In genomic region chr5:138542956-138543729, GRCh38 we compare ENCODE assay signal across 8 cellular contexts. TPM values are rescaled to one million over a fixed set of nuclear protein-coding genes. Genes with fewer than 3 reads are reported as not detected.
DNase-seq lines count a peak whose midpoint lies in the region; ATAC-seq, FAIRE-seq and TF ChIP-seq lines count a peak whose summit lies in the region.

Gene ETF1, minus strand, starts transcription at chr5:138543236. Its CDS starts 318 bp downstream, at chr5:138542918.

- H3K36me3 ChIP-seq in cardiac muscle cell: no peaks in the 10 kb centered on the region
- H3K36me3 ChIP-seq in trophoblast cell (ENCODE audit: control insufficient read depth in 1 of 2, insufficient read depth in 2 of 2, low read length in 2 of 2): peaks cover 0 to 4% of the 10 kb centered on the region in 2 experiments
- H3K36me3 ChIP-seq in transverse colon: no peaks in the 10 kb centered on the region

- peak within 1 kb of the TSS; percentile 77 for H2AFZ ChIP-seq in trophoblast cell (ENCODE audit: insufficient read depth, low read length, poor library complexity)

- H3K4me3 Mint-ChIP-seq in T-cell: peak within 1 kb of the TSS; percentile 94 to 100 (median 100)

- peak; percentile 88 for DNase-seq in GM12891 (ENCODE audit: insufficient read length, low spot score)
- DNase-seq in NCI-H1436 treated with DMSO at 0.1 percent for 48 hours (lab: John Stamatoyannopoulos, UW): peak; percentile 94
- DNase-seq in T-cell: peak; percentile 96 to 100 (median 100)
- peak; percentile 100 for DNase-seq in cardiac muscle cell (ENCODE audit: low read depth in 1 of 2, low spot score in 1 of 2)
- DNase-seq in trophoblast cell: peak; percentile 100
- DNase-seq in transverse colon: peak; percentile 100

- TF ChIP-seq POLR2A in GM12891 (IDR thresholded peaks at IDR 0.05; ENCODE audit: low read depth, low read length): no peak
- TF ChIP-seq POLR2A in transverse colon (IDR thresholded peaks at IDR 0.05): peak; percentile 99

- in situ Hi-C loops in transverse colon (cut with MboI; ENCODE audit: low pct_ligation_motif_present in 1 of 4, low pct_unique_long_range_greater_than_20kb in 1 of 4, low sequenced_read_pairs in 3 of 4): loop anchor here in 1 of 4 donors (25.0 kb wide), 1 partner anchor 356 kb away; the partner anchor contains the start of genes BRD8 and KIF20A

- peak; percentile 99 for FAIRE-seq in GM12891 (lab: Jason Lieb, UNC)

- no peaks in the 10 kb centered on the region for H3K27me3 ChIP-seq in cardiac muscle cell
- no peaks in the 10 kb centered on the region for H3K27me3 ChIP-seq in trophoblast cell (ENCODE audit: insufficient read depth, low read length)
- no peaks in the 10 kb centered on the region for H3K27me3 ChIP-seq in transverse colon

- H3K4me1 Mint-ChIP-seq in T-cell: peaks cover 77 to 85% (median 78%) of the 10 kb centered on the region in 3 donors

- H3K36me3 Mint-ChIP-seq in T-cell: peaks cover 3% of the 10 kb centered on the region

- peak; percentile 91 for ATAC-seq in HG02840 (IDR thresholded peaks at IDR 0.05; ENCODE audit: low FRiP score, unreplicated experiment)
- peak; percentile 89 to 94 (median 90) for ATAC-seq in T-cell (replicated peaks in 1 of 4)

- peak within 1 kb of the TSS; percentile 85 for H4K12ac ChIP-seq in trophoblast cell (ENCODE audit: low read depth, low read length)

- H3K14ac ChIP-seq in trophoblast cell (ENCODE audit: low read length): peak within 1 kb of the TSS; percentile 97

- no peaks in the 10 kb centered on the region for H3K9me3 Mint-ChIP-seq in T-cell

- peak within 1 kb of the TSS; percentile 95 for H3K18ac ChIP-seq in trophoblast cell (ENCODE audit: low read length)

- H3K9me3 ChIP-seq in cardiac muscle cell (ENCODE audit: low read depth) (no peaks in the 10 kb centered on the region), trophoblast cell (ENCODE audit: insufficient read depth, low read depth, low read length) (no peaks in the 10 kb centered on the region), transverse colon (no peaks in the 10 kb centered on the region)

- 0 to 1% (median 0%) methylated on average over 63 to 70 of the region's 70 CpGs for WGBS in adipose tissue, 3 donors
- WGBS in trophoblast cell (ENCODE audit: extremely low coverage, insufficient coverage, insufficient read length): no CpG with 5 or more reads among the region's 70 CpGs
- 0 to 1% methylated on average over 18 to 27 of the region's 70 CpGs for whole genome bisulfite sequencing in transverse colon (ENCODE audit: low coverage in 1 of 2), 2 donors

- H3K27me3 Mint-ChIP-seq in T-cell: no peaks in the 10 kb centered on the region

- no peak within 1 kb of the TSS for H3K23ac ChIP-seq in trophoblast cell (ENCODE audit: low read length)

- peak within 1 kb of the TSS; percentile 98 for H3K27ac ChIP-seq in adipose tissue (ENCODE audit: low read depth, low read length)
- H3K27ac ChIP-seq in cardiac muscle cell: peak within 1 kb of the TSS; percentile 96
- peak within 1 kb of the TSS; percentile 90 for H3K27ac ChIP-seq in trophoblast cell (ENCODE audit: low read depth, low read length)
- H3K27ac ChIP-seq in transverse colon: peak within 1 kb of the TSS; percentile 96 to 99 (median 98)

- H4K8ac ChIP-seq in trophoblast cell (ENCODE audit: low read depth, low read length): peak within 1 kb of the TSS; percentile 95

- peak within 1 kb of the TSS; percentile 77 for H3K4me3 ChIP-seq in cardiac muscle cell
- peak within 1 kb of the TSS; percentile 98 for H3K4me3 ChIP-seq in trophoblast cell (ENCODE audit: low read depth, low read length)
- peak within 1 kb of the TSS; percentile 84 to 90 (median 87) for H3K4me3 ChIP-seq in transverse colon

- peaks cover 17% of the 10 kb centered on the region for H3K79me1 ChIP-seq in trophoblast cell (ENCODE audit: low read length)

- TF ChIP-seq EP300 in transverse colon (IDR thresholded peaks at IDR 0.05; ENCODE audit: low read depth): peak; percentile 57

- peak within 1 kb of the TSS; percentile 98 for H3K9ac ChIP-seq in trophoblast cell (ENCODE audit: low read length)

- peak within 1 kb of the TSS; percentile 96 for H2AK5ac ChIP-seq in trophoblast cell (ENCODE audit: low read length)

- peak within 1 kb of the TSS; percentile 100 for H3K4me2 ChIP-seq in trophoblast cell (ENCODE audit: low read length)

- no peak for TF ChIP-seq CTCF in cardiac muscle cell (IDR thresholded peaks at IDR 0.05; ENCODE audit: low read depth, low read length)
- peak in 1 of 5 experiments; percentile 31 for TF ChIP-seq CTCF in transverse colon (IDR thresholded peaks at IDR 0.05)

- H2BK5ac ChIP-seq in trophoblast cell (ENCODE audit: low read depth, low read length, poor library complexity): peak within 1 kb of the TSS; percentile 93

- peak within 1 kb of the TSS; percentile 100 for H3K27ac Mint-ChIP-seq in T-cell

- H2BK12ac ChIP-seq in trophoblast cell (ENCODE audit: low read length): no peak within 1 kb of the TSS

- peaks cover 26% of the 10 kb centered on the region for H3K79me2 ChIP-seq in trophoblast cell (ENCODE audit: control insufficient read depth, insufficient read depth, low read length, poor library complexity)

- H3K4me1 ChIP-seq in cardiac muscle cell (ENCODE audit: low read depth) (peaks cover 38% of the 10 kb centered on the region), trophoblast cell (ENCODE audit: control insufficient read depth in 1 of 2, insufficient read depth in 2 of 2, low read length in 2 of 2) (peaks cover 7 to 8% of the 10 kb centered on the region in 2 experiments), transverse colon (peaks cover 28 to 76% (median 46%) of the 10 kb centered on the region in 4 donors)

- H3K4ac ChIP-seq in trophoblast cell (ENCODE audit: low read depth, low read length): peak within 1 kb of the TSS; percentile 100

- peak within 1 kb of the TSS; percentile 94 for H4K91ac ChIP-seq in trophoblast cell (ENCODE audit: low read depth, low read length)

- CTCF ChIA-PET in T-cell (lab: Charles Lee): interaction anchor here (0.6 to 2.4 kb wide), 13 partner anchors 10 to 191 kb away, joined by 3 to 11 read pairs (median 4); partner anchors contain the start of genes EGR1 (in 1 of the 2), HSPA9 (in 1 of the 2) and KDM3B (in 1 of the 2)

- intact Hi-C loops in transverse colon (cut with DNase I; ENCODE audit: low total_unique reads): loop anchor here (5.0 kb wide), 1 partner anchor 81 kb away; no protein-coding TSS in a partner anchor

- POLR2A ChIA-PET in T-cell (lab: Charles Lee): interaction anchor here (0.5 to 3.8 kb wide), 20 partner anchors 9 to 1168 kb away, joined by 3 to 32 read pairs (median 4); partner anchors contain the start of genes EGR1 (in 2 of the 2), CDC25C (in 1 of the 2), HSPA9 (in 1 of the 2) and PAIP2 (in 1 of the 2)

- peak within 1 kb of the TSS; percentile 86 for H2BK120ac ChIP-seq in trophoblast cell (ENCODE audit: insufficient read depth, low read length, poor library complexity)

TF ChIP-seq in GM12891, 5 proteins besides CTCF, POLR2A, EP300 and RAD21:
- TF ChIP-seq POU2F2 (IDR thresholded peaks at IDR 0.05; ENCODE audit: low read depth, low read length) (no peak), SPI1 (IDR thresholded peaks at IDR 0.05; ENCODE audit: low read depth, low read length) (peak; percentile 37; the same call in 1 of the 2 replicates), PAX5 (IDR thresholded peaks at IDR 0.05; ENCODE audit: insufficient read depth, low read length, severe bottlenecking) (no peak), POLR2AphosphoS5 (IDR thresholded peaks at IDR 0.05; ENCODE audit: low read depth, low read length) (no peak; the same call in 1 of the 2 replicates), TAF1 (IDR thresholded peaks at IDR 0.05; ENCODE audit: low read depth, low read length) (peak; percentile 84; the same call in 1 of the 2 replicates)

RNA-seq across cellular contexts. Expression of gene ETF1, which starts in this region (rescaled TPM):
- polyA plus RNA-seq in GM12891 (2012; ENCODE audit: low read depth, missing spikeins): 58.5 TPM
- total RNA-seq in T-cell: 100 to 1,000 TPM in 1 of 5 donors, 10 to 100 TPM in 4; 40.1 to 115 (median 43.2) TPM
- polyA plus RNA-seq in adipose tissue: 100 to 1,000 TPM in 1 of 3 donors, 10 to 100 TPM in 2; 25.5 to 108 (median 96.0) TPM
- total RNA-seq in cardiac muscle cell: 50.6 and 53.4 TPM in 2 replicates
- 31.2 and 37.2 TPM in 2 replicates for polyA plus RNA-seq in cardiac muscle cell
- 165 and 167 TPM in 2 replicates for polyA plus RNA-seq in trophoblast cell (2013)
- total RNA-seq in transverse colon: 10 to 100 TPM; 39.8 to 66.6 (median 54.1) TPM

Comparison
In these comparisons a context has a peak if more than half of its experiments do, and no peak if none do; other contexts are left out.
1. Peak in every context shown above with its lines: DNase-seq, ATAC-seq, H3K4me3 ChIP-seq and H3K27ac ChIP-seq.